In genomic region chr9:92455217-92455616, GRCh38 we compare ENCODE assay signal across 12 cellular contexts. TPM values are rescaled to one million over a fixed set of nuclear protein-coding genes. Genes with fewer than 3 reads are reported as not detected.
DNase-seq lines count a peak whose midpoint lies in the region; ATAC-seq and TF ChIP-seq lines count a peak whose summit lies in the region.
"Had no signal": no experiment of that assay in that cellular context is flagged by ENCODE, and none has a peak within 500 bp of the region (broad histone marks: within the 10 kb centered on the region; RNA-seq: fewer than 3 reads in every experiment).

No MANE protein-coding gene starts in this region.

- no peaks in the 10 kb centered on the region for H3K27me3 ChIP-seq in right lobe of liver

- no peak for TF ChIP-seq POLR2A in right lobe of liver (IDR thresholded peaks at IDR 0.05)

- 83% methylated on average over 3 of the region's 3 CpGs for WGBS in right lobe of liver (ENCODE audit: insufficient coverage, low coverage, low lambda C conversion rate, missing lambda C conversion rate)

- H3K4me3 ChIP-seq in GM12865 (ENCODE audit: low read depth, low read length) (no peak overlapping the region), astrocyte of the cerebellum (ENCODE audit: low read depth, low read length) (no peak overlapping the region), right lobe of liver (no peak overlapping the region)
- no peak overlapping the region for H3K4me3 ChIP-seq in Jurkat, Clone E6-1 (ENCODE audit: low read length)
- H3K4me3 ChIP-seq: thoracic aorta had no signal

- ATAC-seq in right lobe of liver (peak in 3 of 4 donors; percentile 16 to 43 (median 35)), HG03439 (IDR thresholded peaks at IDR 0.05; ENCODE audit: unreplicated experiment) (no peak)

- TF ChIP-seq CTCF in GM12865 (IDR thresholded peaks at IDR 0.05; ENCODE audit: insufficient read depth, low read depth, low read length, missing control alignments) (peak; percentile 26), astrocyte of the cerebellum (IDR thresholded peaks at IDR 0.05; ENCODE audit: low read depth, low read length, missing control alignments) (peak; percentile 30), right lobe of liver (IDR thresholded peaks at IDR 0.05) (peak in 2 of 4 donors; percentile 28 to 30)

- no peaks in the 10 kb centered on the region for H3K9me3 ChIP-seq in right lobe of liver
- H3K9me3 ChIP-seq: thoracic aorta had no signal

- no peaks in the 10 kb centered on the region for H3K4me1 ChIP-seq in right lobe of liver

- no peaks in the 10 kb centered on the region for H3K36me3 ChIP-seq in right lobe of liver

- intact Hi-C loops in right lobe of liver (cut with DNase I) = no loop called here

- no peak overlapping the region for H3K27ac ChIP-seq in right lobe of liver
- H3K27ac ChIP-seq: thoracic aorta had no signal

- peak; percentile 23 for DNase-seq in GM12865 (ENCODE audit: low read depth)
- peak; percentile 31 for DNase-seq in Jurkat, Clone E6-1 (ENCODE audit: low read depth, low spot score)
- DNase-seq in astrocyte of the cerebellum (ENCODE audit: low read depth) = no peak
- no peak for DNase-seq in right lobe of liver
- no peak for DNase-seq in 8988T
- DNase-seq in DMS153 (lab: John Stamatoyannopoulos, UW) = no peak
- no peak for DNase-seq in mesenteric fat pad (ENCODE audit: low spot score)
- DNase-seq: glutamatergic neuron, NCI-H1436 treated with DMSO at 0.1 percent for 48 hours had no signal

- in situ Hi-C loops in astrocyte of the cerebellum (cut with HindIII; ENCODE audit: low sequenced_read_pairs) = no loop called here

RNA-seq across cellular contexts. Expression of gene ASPN, which starts 27.1 kb away (rescaled TPM):
- not detected for polyA plus RNA-seq in Jurkat, Clone E6-1 (2012; ENCODE audit: insufficient read depth, insufficient read length)
- total RNA-seq in right lobe of liver (10 to 100 TPM in 3 of 6 experiments, 1 to 10 TPM in 3; 3.8 to 13.3 (median 10.4) TPM), mesenteric fat pad (4.0 TPM)

RNA-seq across cellular contexts. Expression of gene OMD, which starts 30.9 kb away (rescaled TPM):
- polyA plus RNA-seq in Jurkat, Clone E6-1 (2012; ENCODE audit: insufficient read depth, insufficient read length) = not detected
- 1 to 10 TPM in 2 of 6 experiments, under 1 TPM in 3, not detected in 1; 0.11 to 2.0 (median 0.56) TPM for total RNA-seq in right lobe of liver
- 2.6 TPM for total RNA-seq in mesenteric fat pad
- total RNA-seq: myocyte had no signal

RNA-seq across cellular contexts. Expression of gene OGN, which starts 50.8 kb away (rescaled TPM):
- polyA plus RNA-seq in Jurkat, Clone E6-1 (2012; ENCODE audit: insufficient read depth, insufficient read length) = 8.7 TPM
- total RNA-seq in right lobe of liver = 1 to 10 TPM in 1 of 6 experiments, under 1 TPM in 4, not detected in 1; 0.31 to 1.6 (median 0.43) TPM
- 9.4 TPM for total RNA-seq in mesenteric fat pad
- total RNA-seq: myocyte had no signal

Comparison
In these comparisons a context has a peak if more than half of its experiments do, and no peak if none do; other contexts are left out.
1. DNase-seq: peak in GM12865 (single experiment) and Jurkat, Clone E6-1 (single experiment); none in astrocyte of the cerebellum (single experiment), right lobe of liver (0 of 3), 8988T (single experiment), DMS153 (single experiment) and mesenteric fat pad (single experiment).